ENCODE assay signal across 1 cellular context in genomic region chr9:125994066-125994943, GRCh38.
TF ChIP-seq lines count a peak whose summit lies in the region.

No MANE protein-coding gene starts in this region.

TF ChIP-seq in HepG2, 621 proteins besides CTCF, POLR2A, EP300 and RAD21 (continued from another document):
- no peak for TF ChIP-seq CSRNP2 (CRISPR knock-in tag; conservative IDR thresholded peaks at IDR 0.05; ENCODE audit: low read depth)
- TF ChIP-seq PRMT3 (CRISPR knock-in tag; IDR thresholded peaks at IDR 0.05; ENCODE audit: borderline replicate concordance, low read depth), result no peak
- no peak for TF ChIP-seq KMT2B (CRISPR knock-in tag; IDR thresholded peaks at IDR 0.05)
- no peak for TF ChIP-seq HOMEZ (CRISPR knock-in tag; IDR thresholded peaks at IDR 0.05; ENCODE audit: low read depth)
- TF ChIP-seq RORA (CRISPR knock-in tag; IDR thresholded peaks at IDR 0.05), result no peak
- TF ChIP-seq KLF11 (CRISPR knock-in tag; IDR thresholded peaks at IDR 0.05), result no peak
- no peak for TF ChIP-seq ZNF503 (CRISPR knock-in tag; IDR thresholded peaks at IDR 0.05)
- no peak for TF ChIP-seq ZNF530 (CRISPR knock-in tag; IDR thresholded peaks at IDR 0.05; ENCODE audit: low read depth)
- TF ChIP-seq ZFY (CRISPR knock-in tag; IDR thresholded peaks at IDR 0.05), result no peak
- no peak for TF ChIP-seq BATF2 (CRISPR knock-in tag; IDR thresholded peaks at IDR 0.05)
